ENCODE assay signal across 15 cellular contexts in genomic region chr7:78301361-78301760, GRCh38.
DNase-seq lines count a peak whose midpoint lies in the region; ATAC-seq and TF ChIP-seq lines count a peak whose summit lies in the region.
"Had no signal": no experiment of that assay in that cellular context is flagged by ENCODE, and none has a peak within 500 bp of the region (broad histone marks: within the 10 kb centered on the region; RNA-seq: fewer than 3 reads in every experiment).

No MANE protein-coding gene starts in this region.

- TF ChIP-seq CTCF in thyroid gland (IDR thresholded peaks at IDR 0.05) = peak in 1 of 6 experiments; percentile 5
- no peak for TF ChIP-seq CTCF in Caco-2 (IDR thresholded peaks at IDR 0.05; ENCODE audit: insufficient read depth in 1 of 2, low read depth in 1 of 2, low read length in 1 of 2, severe bottlenecking in 1 of 2, unreplicated experiment in 1 of 2)

- H3K27me3 Mint-ChIP-seq in Caco-2 (ENCODE audit: insufficient read depth, unreplicated experiment) = no peaks in the 10 kb centered on the region

- H3K4me2 ChIP-seq in GM23248 (ENCODE audit: unreplicated experiment) = peak overlapping the region; percentile 64

- H3K9me3 ChIP-seq in GM23248 (ENCODE audit: low read depth) = no peaks in the 10 kb centered on the region
- no peaks in the 10 kb centered on the region for H3K9me3 ChIP-seq in thyroid gland
- no peaks in the 10 kb centered on the region for H3K9me3 ChIP-seq in Caco-2
- H3K9me3 ChIP-seq: ascending aorta, neutrophil, Peyer's patch had no signal

- H3K79me2 ChIP-seq in GM23248 (ENCODE audit: insufficient read depth) = no peaks in the 10 kb centered on the region

- DNase-seq in GM23248 = peak; percentile 77
- DNase-seq in astrocyte of the hippocampus (ENCODE audit: low read depth, low spot score) = peak; percentile 67
- DNase-seq in glomerular visceral epithelial cell (ENCODE audit: extremely low spot score) = peak; percentile 71
- peak; percentile 68 to 71 for DNase-seq in thyroid gland
- DNase-seq in Caco-2 = no peak
- no peak for DNase-seq in NCI-H1417 treated with DMSO at 0.1 percent for 48 hours (lab: John Stamatoyannopoulos, UW)
- DNase-seq: Kasumi-1; mesendoderm; NCI-H526 treated with DMSO at 0.1 percent for 48 hours; Peyer's patch; stimulated activated naive CD4-positive, alpha-beta T cell had no signal

- H3K4me3 ChIP-seq in GM23248 (peak overlapping the region; percentile 35), thyroid gland (replicated peaks in 1 of 3) (no peak overlapping the region), Caco-2 (ENCODE audit: low read depth, low read length) (no peak overlapping the region)
- H3K4me3 ChIP-seq: ascending aorta, Peyer's patch, skin epidermis had no signal

- BruUV-seq in Caco-2 (replicated peaks; lab: Mats Ljungman, UMichigan) = no TSS peak

- intact Hi-C loops in thyroid gland (cut with DNase I) = no loop called here
- intact Hi-C loops in Caco-2 (cut with micrococcal nuclease; ENCODE audit: unreplicated experiment) = no loop called here

- H3K36me3 ChIP-seq in GM23248 (ENCODE audit: low read depth) = no peaks in the 10 kb centered on the region
- H3K36me3 ChIP-seq in thyroid gland = no peaks in the 10 kb centered on the region
- no peaks in the 10 kb centered on the region for H3K36me3 ChIP-seq in Caco-2 (ENCODE audit: control insufficient read depth, insufficient read depth, low read length)
- H3K36me3 ChIP-seq: ascending aorta, neutrophil, Peyer's patch had no signal

- H3K27me3 ChIP-seq in GM23248 (replicated peaks; ENCODE audit: insufficient read depth) = no peaks in the 10 kb centered on the region
- H3K27me3 ChIP-seq in thyroid gland = no peaks in the 10 kb centered on the region
- H3K27me3 ChIP-seq in Caco-2 (replicated peaks; ENCODE audit: control insufficient read depth, insufficient read depth, low read length) = no peaks in the 10 kb centered on the region
- H3K27me3 ChIP-seq: ascending aorta, neutrophil, Peyer's patch had no signal

- no peak overlapping the region for H3K27ac Mint-ChIP-seq in Caco-2 (ENCODE audit: unreplicated experiment)

- peak overlapping the region; percentile 41 for H2AFZ ChIP-seq in GM23248

- POLR2A ChIA-PET in Caco-2 (lab: Charles Lee) = no interaction called here

- H3K4me1 ChIP-seq in GM23248 (ENCODE audit: insufficient read depth) (peaks cover 58% of the 10 kb centered on the region), thyroid gland (peaks cover 12 to 15% of the 10 kb centered on the region in 2 donors), Caco-2 (no peaks in the 10 kb centered on the region)
- H3K4me1 ChIP-seq: ascending aorta, Peyer's patch had no signal

- no peaks in the 10 kb centered on the region for H3K36me3 Mint-ChIP-seq in Caco-2 (ENCODE audit: insufficient read depth, unreplicated experiment)

- TF ChIP-seq POLR2A in thyroid gland (IDR thresholded peaks at IDR 0.05) = no peak

- no peaks in the 10 kb centered on the region for H3K9me3 Mint-ChIP-seq in Caco-2 (ENCODE audit: unreplicated experiment)

- CTCF ChIA-PET in Caco-2 (lab: Charles Lee) = no interaction called here

- peak overlapping the region; percentile 14; the same call in 1 of the 2 replicates for H3K9ac ChIP-seq in GM23248

- WGBS in GM23248 (ENCODE audit: low coverage in 1 of 2, low lambda C conversion rate in 2 of 2, missing lambda C conversion rate in 2 of 2), 2 experiments = 0 to 4% methylated on average over 4 of the region's 4 CpGs
- 11 to 15% methylated on average over 4 of the region's 4 CpGs for WGBS in thyroid gland, 2 donors

- ATAC-seq in GM19397 (IDR thresholded peaks at IDR 0.05; ENCODE audit: unreplicated experiment) = no peak

- H3K27ac ChIP-seq in GM23248 (peak overlapping the region; percentile 68), thyroid gland (peak overlapping the region in 2 of 3 donors; percentile 40 to 72)
- H3K27ac ChIP-seq: ascending aorta, neutrophil, Peyer's patch had no signal

- H4K20me1 ChIP-seq in GM23248 (ENCODE audit: insufficient read depth) = no peaks in the 10 kb centered on the region

- no peak overlapping the region for H3K4me3 Mint-ChIP-seq in Caco-2 (ENCODE audit: unreplicated experiment)

- no peaks in the 10 kb centered on the region for H3K4me1 Mint-ChIP-seq in Caco-2 (ENCODE audit: low read depth, unreplicated experiment)

- peaks cover 38% of the 10 kb centered on the region for H3F3A ChIP-seq in GM23248 (ENCODE audit: insufficient read depth)

- no peaks in the 10 kb centered on the region for H3K9me2 ChIP-seq in GM23248 (ENCODE audit: insufficient read depth)

- in situ Hi-C loops in GM23248 (cut with MboI) = no loop called here

Comparison
In these comparisons a context has a peak if more than half of its experiments do, and no peak if none do; other contexts are left out.
1. DNase-seq: peak in GM23248 (single experiment), astrocyte of the hippocampus (single experiment), glomerular visceral epithelial cell (single experiment) and thyroid gland (2 of 2); none in Caco-2 (0 of 2) and NCI-H1417 treated with DMSO at 0.1 percent for 48 hours (single experiment).